1 cellular context compared by ENCODE assay signal in the genomic region with DNA sequence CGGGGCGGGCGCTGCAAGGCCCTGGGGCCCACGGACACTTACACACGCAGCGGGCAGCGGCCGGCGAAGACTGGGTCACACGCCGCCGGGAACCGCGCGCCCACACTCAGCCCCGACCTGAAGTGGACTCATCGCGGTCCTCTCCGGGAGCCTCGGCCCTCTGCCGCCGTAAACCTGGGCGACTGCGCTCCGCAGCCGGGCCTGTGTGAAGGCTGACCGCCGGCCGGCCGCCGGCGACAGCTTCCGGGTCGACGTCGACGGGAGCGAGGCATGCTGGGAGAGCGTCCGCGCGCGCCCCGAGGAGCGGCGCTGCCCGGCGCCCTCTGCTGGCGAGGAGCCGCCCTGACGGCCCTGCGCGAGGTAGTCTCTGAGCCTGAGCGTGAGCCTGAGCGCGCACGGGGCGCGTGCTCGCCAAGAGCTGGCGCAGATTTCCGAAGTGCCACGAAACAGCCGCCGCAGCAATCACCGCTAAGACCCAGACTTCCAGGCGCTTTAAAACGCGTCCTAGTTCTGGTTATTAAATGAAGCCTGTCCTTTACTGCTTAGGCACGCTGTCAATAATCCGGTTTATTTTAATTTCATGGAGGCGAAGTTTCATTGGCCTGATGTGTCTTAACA.
TF ChIP-seq lines count a peak whose summit lies in the region.

A gene with protein sequence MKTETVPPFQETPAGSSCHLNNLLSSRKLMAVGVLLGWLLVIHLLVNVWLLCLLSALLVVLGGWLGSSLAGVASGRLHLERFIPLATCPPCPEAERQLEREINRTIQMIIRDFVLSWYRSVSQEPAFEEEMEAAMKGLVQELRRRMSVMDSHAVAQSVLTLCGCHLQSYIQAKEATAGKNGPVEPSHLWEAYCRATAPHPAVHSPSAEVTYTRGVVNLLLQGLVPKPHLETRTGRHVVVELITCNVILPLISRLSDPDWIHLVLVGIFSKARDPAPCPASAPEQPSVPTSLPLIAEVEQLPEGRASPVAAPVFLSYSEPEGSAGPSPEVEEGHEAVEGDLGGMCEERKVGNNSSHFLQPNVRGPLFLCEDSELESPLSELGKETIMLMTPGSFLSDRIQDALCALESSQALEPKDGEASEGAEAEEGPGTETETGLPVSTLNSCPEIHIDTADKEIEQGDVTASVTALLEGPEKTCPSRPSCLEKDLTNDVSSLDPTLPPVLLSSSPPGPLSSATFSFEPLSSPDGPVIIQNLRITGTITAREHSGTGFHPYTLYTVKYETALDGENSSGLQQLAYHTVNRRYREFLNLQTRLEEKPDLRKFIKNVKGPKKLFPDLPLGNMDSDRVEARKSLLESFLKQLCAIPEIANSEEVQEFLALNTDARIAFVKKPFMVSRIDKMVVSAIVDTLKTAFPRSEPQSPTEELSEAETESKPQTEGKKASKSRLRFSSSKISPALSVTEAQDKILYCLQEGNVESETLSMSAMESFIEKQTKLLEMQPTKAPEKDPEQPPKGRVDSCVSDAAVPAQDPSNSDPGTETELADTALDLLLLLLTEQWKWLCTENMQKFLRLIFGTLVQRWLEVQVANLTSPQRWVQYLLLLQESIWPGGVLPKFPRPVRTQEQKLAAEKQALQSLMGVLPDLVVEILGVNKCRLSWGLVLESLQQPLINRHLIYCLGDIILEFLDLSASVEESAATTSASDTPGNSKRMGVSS (minus strand): TSS at position 242 of the 618 bp plus-strand sequence. CDS start 540 bp downstream, outside the sequence.

TF ChIP-seq in HepG2, 621 proteins besides CTCF, POLR2A, EP300 and RAD21 (continued from another document and continues in another):
- no peak for TF ChIP-seq ZNF577 (CRISPR knock-in tag; IDR thresholded peaks at IDR 0.05; ENCODE audit: borderline replicate concordance, low read depth)
- no peak for TF ChIP-seq ZBTB20 (CRISPR knock-in tag; IDR thresholded peaks at IDR 0.05; ENCODE audit: borderline replicate concordance, low read depth)
- TF ChIP-seq ZNF232 (CRISPR knock-in tag; IDR thresholded peaks at IDR 0.05; ENCODE audit: borderline replicate concordance), result no peak
- no peak for TF ChIP-seq FIP1L1 (IDR thresholded peaks at IDR 0.05; ENCODE audit: borderline replicate concordance, insufficient read depth, low read depth, low read length)
- TF ChIP-seq GABPB1 (CRISPR knock-in tag; IDR thresholded peaks at IDR 0.05), result peak; percentile 61; the same call in 1 of the 2 replicates
- TF ChIP-seq GLI4 (CRISPR knock-in tag; IDR thresholded peaks at IDR 0.05; ENCODE audit: borderline replicate concordance), result no peak
- TF ChIP-seq, protein P1, sequence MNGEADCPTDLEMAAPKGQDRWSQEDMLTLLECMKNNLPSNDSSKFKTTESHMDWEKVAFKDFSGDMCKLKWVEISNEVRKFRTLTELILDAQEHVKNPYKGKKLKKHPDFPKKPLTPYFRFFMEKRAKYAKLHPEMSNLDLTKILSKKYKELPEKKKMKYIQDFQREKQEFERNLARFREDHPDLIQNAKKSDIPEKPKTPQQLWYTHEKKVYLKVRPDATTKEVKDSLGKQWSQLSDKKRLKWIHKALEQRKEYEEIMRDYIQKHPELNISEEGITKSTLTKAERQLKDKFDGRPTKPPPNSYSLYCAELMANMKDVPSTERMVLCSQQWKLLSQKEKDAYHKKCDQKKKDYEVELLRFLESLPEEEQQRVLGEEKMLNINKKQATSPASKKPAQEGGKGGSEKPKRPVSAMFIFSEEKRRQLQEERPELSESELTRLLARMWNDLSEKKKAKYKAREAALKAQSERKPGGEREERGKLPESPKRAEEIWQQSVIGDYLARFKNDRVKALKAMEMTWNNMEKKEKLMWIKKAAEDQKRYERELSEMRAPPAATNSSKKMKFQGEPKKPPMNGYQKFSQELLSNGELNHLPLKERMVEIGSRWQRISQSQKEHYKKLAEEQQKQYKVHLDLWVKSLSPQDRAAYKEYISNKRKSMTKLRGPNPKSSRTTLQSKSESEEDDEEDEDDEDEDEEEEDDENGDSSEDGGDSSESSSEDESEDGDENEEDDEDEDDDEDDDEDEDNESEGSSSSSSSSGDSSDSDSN (CRISPR knock-in tag; IDR thresholded peaks at IDR 0.05), result no peak
- no peak for TF ChIP-seq ZNF724P (CRISPR knock-in tag; IDR thresholded peaks at IDR 0.05; ENCODE audit: borderline replicate concordance)
- TF ChIP-seq ATF1 (CRISPR knock-in tag; IDR thresholded peaks at IDR 0.05), result no peak
- TF ChIP-seq ZBTB3 (CRISPR knock-in tag; IDR thresholded peaks at IDR 0.05; ENCODE audit: borderline replicate concordance, low read depth), result no peak
- no peak for TF ChIP-seq KDM5A (IDR thresholded peaks at IDR 0.05; ENCODE audit: borderline replicate concordance, low read length)
- no peak for TF ChIP-seq NFYB (CRISPR knock-in tag; IDR thresholded peaks at IDR 0.05)
- TF ChIP-seq, protein P2, sequence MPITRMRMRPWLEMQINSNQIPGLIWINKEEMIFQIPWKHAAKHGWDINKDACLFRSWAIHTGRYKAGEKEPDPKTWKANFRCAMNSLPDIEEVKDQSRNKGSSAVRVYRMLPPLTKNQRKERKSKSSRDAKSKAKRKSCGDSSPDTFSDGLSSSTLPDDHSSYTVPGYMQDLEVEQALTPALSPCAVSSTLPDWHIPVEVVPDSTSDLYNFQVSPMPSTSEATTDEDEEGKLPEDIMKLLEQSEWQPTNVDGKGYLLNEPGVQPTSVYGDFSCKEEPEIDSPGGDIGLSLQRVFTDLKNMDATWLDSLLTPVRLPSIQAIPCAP (CRISPR knock-in tag; IDR thresholded peaks at IDR 0.05; ENCODE audit: low read depth), result no peak
- TF ChIP-seq, protein P3, sequence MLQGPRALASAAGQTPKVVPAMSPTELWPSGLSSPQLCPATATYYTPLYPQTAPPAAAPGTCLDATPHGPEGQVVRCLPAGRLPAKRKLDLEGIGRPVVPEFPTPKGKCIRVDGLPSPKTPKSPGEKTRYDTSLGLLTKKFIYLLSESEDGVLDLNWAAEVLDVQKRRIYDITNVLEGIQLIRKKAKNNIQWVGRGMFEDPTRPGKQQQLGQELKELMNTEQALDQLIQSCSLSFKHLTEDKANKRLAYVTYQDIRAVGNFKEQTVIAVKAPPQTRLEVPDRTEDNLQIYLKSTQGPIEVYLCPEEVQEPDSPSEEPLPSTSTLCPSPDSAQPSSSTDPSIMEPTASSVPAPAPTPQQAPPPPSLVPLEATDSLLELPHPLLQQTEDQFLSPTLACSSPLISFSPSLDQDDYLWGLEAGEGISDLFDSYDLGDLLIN (CRISPR knock-in tag; IDR thresholded peaks at IDR 0.05; ENCODE audit: borderline replicate concordance), result no peak
- no peak for TF ChIP-seq SUZ12 (IDR thresholded peaks at IDR 0.05; ENCODE audit: low read depth, low read length)
- TF ChIP-seq, protein P4, sequence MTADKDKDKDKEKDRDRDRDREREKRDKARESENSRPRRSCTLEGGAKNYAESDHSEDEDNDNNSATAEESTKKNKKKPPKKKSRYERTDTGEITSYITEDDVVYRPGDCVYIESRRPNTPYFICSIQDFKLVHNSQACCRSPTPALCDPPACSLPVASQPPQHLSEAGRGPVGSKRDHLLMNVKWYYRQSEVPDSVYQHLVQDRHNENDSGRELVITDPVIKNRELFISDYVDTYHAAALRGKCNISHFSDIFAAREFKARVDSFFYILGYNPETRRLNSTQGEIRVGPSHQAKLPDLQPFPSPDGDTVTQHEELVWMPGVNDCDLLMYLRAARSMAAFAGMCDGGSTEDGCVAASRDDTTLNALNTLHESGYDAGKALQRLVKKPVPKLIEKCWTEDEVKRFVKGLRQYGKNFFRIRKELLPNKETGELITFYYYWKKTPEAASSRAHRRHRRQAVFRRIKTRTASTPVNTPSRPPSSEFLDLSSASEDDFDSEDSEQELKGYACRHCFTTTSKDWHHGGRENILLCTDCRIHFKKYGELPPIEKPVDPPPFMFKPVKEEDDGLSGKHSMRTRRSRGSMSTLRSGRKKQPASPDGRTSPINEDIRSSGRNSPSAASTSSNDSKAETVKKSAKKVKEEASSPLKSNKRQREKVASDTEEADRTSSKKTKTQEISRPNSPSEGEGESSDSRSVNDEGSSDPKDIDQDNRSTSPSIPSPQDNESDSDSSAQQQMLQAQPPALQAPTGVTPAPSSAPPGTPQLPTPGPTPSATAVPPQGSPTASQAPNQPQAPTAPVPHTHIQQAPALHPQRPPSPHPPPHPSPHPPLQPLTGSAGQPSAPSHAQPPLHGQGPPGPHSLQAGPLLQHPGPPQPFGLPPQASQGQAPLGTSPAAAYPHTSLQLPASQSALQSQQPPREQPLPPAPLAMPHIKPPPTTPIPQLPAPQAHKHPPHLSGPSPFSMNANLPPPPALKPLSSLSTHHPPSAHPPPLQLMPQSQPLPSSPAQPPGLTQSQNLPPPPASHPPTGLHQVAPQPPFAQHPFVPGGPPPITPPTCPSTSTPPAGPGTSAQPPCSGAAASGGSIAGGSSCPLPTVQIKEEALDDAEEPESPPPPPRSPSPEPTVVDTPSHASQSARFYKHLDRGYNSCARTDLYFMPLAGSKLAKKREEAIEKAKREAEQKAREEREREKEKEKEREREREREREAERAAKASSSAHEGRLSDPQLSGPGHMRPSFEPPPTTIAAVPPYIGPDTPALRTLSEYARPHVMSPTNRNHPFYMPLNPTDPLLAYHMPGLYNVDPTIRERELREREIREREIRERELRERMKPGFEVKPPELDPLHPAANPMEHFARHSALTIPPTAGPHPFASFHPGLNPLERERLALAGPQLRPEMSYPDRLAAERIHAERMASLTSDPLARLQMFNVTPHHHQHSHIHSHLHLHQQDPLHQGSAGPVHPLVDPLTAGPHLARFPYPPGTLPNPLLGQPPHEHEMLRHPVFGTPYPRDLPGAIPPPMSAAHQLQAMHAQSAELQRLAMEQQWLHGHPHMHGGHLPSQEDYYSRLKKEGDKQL (CRISPR knock-in tag; IDR thresholded peaks at IDR 0.05; ENCODE audit: low read depth), result no peak
- TF ChIP-seq, protein P5, sequence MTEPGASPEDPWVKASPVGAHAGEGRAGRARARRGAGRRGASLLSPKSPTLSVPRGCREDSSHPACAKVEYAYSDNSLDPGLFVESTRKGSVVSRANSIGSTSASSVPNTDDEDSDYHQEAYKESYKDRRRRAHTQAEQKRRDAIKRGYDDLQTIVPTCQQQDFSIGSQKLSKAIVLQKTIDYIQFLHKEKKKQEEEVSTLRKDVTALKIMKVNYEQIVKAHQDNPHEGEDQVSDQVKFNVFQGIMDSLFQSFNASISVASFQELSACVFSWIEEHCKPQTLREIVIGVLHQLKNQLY (CRISPR knock-in tag; IDR thresholded peaks at IDR 0.05), result no peak
- peak; percentile 32; the same call in 1 of the 2 replicates for TF ChIP-seq HOXA3 (CRISPR knock-in tag; IDR thresholded peaks at IDR 0.05)
- no peak for TF ChIP-seq ZNF557 (CRISPR knock-in tag; IDR thresholded peaks at IDR 0.05)
- TF ChIP-seq IRF2 (CRISPR knock-in tag; IDR thresholded peaks at IDR 0.05), result no peak
- TF ChIP-seq SP4 (CRISPR knock-in tag; IDR thresholded peaks at IDR 0.05), result no peak
- TF ChIP-seq ZNF143 (CRISPR knock-in tag; IDR thresholded peaks at IDR 0.05), result peak; percentile 80
- no peak for TF ChIP-seq ZNF34 (CRISPR knock-in tag; IDR thresholded peaks at IDR 0.05; ENCODE audit: borderline replicate concordance)
- TF ChIP-seq CENPT (CRISPR knock-in tag; IDR thresholded peaks at IDR 0.05; ENCODE audit: low read depth), result no peak
- TF ChIP-seq TCF7L2 (IDR thresholded peaks at IDR 0.05; ENCODE audit: low read depth, low read length), result no peak
- TF ChIP-seq BHLHE40 (IDR thresholded peaks at IDR 0.05; ENCODE audit: low read length), result no peak
- no peak for TF ChIP-seq TARDBP (CRISPR knock-in tag; IDR thresholded peaks at IDR 0.05)
- TF ChIP-seq GATA4 (IDR thresholded peaks at IDR 0.05; ENCODE audit: borderline replicate concordance, low read depth), result no peak
- no peak for TF ChIP-seq KMT2B (CRISPR knock-in tag; IDR thresholded peaks at IDR 0.05)
- no peak for TF ChIP-seq ESRRA (CRISPR knock-in tag; IDR thresholded peaks at IDR 0.05; ENCODE audit: low read depth)
- TF ChIP-seq, protein P6, sequence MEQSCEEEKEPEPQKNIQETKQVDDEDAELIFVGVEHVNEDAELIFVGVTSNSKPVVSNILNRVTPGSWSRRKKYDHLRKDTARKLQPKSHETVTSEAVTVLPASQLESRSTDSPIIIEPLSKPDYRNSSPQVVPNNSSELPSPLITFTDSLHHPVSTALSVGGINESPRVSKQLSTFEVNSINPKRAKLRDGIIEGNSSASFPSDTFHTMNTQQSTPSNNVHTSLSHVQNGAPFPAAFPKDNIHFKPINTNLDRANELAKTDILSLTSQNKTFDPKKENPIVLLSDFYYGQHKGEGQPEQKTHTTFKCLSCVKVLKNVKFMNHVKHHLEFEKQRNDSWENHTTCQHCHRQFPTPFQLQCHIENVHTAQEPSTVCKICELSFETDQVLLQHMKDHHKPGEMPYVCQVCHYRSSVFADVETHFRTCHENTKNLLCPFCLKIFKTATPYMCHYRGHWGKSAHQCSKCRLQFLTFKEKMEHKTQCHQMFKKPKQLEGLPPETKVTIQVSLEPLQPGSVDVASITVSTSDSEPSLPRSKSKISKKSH (CRISPR knock-in tag; IDR thresholded peaks at IDR 0.05; ENCODE audit: borderline replicate concordance), result no peak
- TF ChIP-seq, protein P7, sequence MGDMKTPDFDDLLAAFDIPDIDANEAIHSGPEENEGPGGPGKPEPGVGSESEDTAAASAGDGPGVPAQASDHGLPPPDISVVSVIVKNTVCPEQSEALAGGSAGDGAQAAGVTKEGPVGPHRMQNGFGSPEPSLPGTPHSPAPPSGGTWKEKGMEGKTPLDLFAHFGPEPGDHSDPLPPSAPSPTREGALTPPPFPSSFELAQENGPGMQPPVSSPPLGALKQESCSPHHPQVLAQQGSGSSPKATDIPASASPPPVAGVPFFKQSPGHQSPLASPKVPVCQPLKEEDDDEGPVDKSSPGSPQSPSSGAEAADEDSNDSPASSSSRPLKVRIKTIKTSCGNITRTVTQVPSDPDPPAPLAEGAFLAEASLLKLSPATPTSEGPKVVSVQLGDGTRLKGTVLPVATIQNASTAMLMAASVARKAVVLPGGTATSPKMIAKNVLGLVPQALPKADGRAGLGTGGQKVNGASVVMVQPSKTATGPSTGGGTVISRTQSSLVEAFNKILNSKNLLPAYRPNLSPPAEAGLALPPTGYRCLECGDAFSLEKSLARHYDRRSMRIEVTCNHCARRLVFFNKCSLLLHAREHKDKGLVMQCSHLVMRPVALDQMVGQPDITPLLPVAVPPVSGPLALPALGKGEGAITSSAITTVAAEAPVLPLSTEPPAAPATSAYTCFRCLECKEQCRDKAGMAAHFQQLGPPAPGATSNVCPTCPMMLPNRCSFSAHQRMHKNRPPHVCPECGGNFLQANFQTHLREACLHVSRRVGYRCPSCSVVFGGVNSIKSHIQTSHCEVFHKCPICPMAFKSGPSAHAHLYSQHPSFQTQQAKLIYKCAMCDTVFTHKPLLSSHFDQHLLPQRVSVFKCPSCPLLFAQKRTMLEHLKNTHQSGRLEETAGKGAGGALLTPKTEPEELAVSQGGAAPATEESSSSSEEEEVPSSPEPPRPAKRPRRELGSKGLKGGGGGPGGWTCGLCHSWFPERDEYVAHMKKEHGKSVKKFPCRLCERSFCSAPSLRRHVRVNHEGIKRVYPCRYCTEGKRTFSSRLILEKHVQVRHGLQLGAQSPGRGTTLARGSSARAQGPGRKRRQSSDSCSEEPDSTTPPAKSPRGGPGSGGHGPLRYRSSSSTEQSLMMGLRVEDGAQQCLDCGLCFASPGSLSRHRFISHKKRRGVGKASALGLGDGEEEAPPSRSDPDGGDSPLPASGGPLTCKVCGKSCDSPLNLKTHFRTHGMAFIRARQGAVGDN (CRISPR knock-in tag; IDR thresholded peaks at IDR 0.05), result peak; percentile 14; the same call in 1 of the 2 replicates
